In the genomic region with DNA sequence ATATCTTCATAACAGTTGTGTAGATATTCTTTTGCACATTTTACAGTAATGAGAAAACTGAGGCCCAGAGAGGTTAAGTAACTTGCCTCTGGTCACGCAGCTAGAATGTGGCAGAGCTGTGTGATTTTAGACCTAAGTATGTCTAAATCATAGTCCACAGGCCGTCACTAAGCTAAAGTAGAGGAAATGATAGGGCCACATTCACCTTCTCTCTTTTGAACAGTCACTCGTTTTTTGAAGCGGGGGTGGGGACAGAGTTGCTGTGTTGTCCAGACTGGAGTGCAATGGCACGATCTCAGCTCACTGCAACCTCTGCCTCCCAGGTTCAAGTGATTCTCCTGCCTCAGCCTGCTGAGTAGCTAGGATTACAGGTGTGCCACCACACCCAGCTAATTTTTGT, we compare ENCODE assay signal across 2 cellular contexts.
TF ChIP-seq lines count a peak whose summit lies in the region.

No MANE protein-coding gene starts in this region.

TF ChIP-seq in A549, 52 proteins besides CTCF, POLR2A, EP300 and RAD21 (continued from another document):
- TF ChIP-seq CBX8 (IDR thresholded peaks at IDR 0.05) (no peak), ZFP36 (IDR thresholded peaks at IDR 0.05; ENCODE audit: borderline replicate concordance, partially characterized antibody) (peak; percentile 34), KDM1A (IDR thresholded peaks at IDR 0.05; ENCODE audit: low read depth) (0 out of 2 replicates have a peak, but pooled peaks have one; percentile 16), NPAS2 (CRISPR knock-in tag; IDR thresholded peaks at IDR 0.05; ENCODE audit: borderline replicate concordance) (no peak), NR3C1 (IDR thresholded peaks at IDR 0.05) (no peak)

TF ChIP-seq in K562, 482 proteins besides CTCF, POLR2A, EP300 and RAD21 (continued from another document):
- TF ChIP-seq BCOR (IDR thresholded peaks at IDR 0.05) = peak; percentile 90
- 0 out of 2 replicates have a peak, but pooled peaks have one; percentile 30 for TF ChIP-seq SMARCA5 (IDR thresholded peaks at IDR 0.05)
- TF ChIP-seq ZFP36 (IDR thresholded peaks at IDR 0.05; ENCODE audit: low read depth, low read length, partially characterized antibody) = peak; percentile 81
- no peak for TF ChIP-seq SIX5 (IDR thresholded peaks at IDR 0.05; ENCODE audit: borderline replicate concordance in 1 of 2, insufficient read depth in 1 of 2, low read depth in 1 of 2, low read length in 2 of 2)
- peak; percentile 19 to 56; a peak in 2 of 4 replicates for TF ChIP-seq KDM1A (IDR thresholded peaks at IDR 0.05)
- TF ChIP-seq HDAC2 (IDR thresholded peaks at IDR 0.05) = 0 out of 2 replicates have a peak, but pooled peaks have one; percentile 16
- TF ChIP-seq MIER1 (IDR thresholded peaks at IDR 0.05; ENCODE audit: low read depth) = no peak
- TF ChIP-seq TGIF2 (CRISPR knock-in tag; IDR thresholded peaks at IDR 0.05) = no peak
- TF ChIP-seq HLTF (IDR thresholded peaks at IDR 0.05) = 0 out of 2 replicates have a peak, but pooled peaks have one; percentile 14
- 0 out of 2 replicates have a peak, but pooled peaks have one; percentile 46 for TF ChIP-seq HDGF (IDR thresholded peaks at IDR 0.05)
- TF ChIP-seq PHF20 (IDR thresholded peaks at IDR 0.05; ENCODE audit: partially characterized antibody) = peak; percentile 15
